21 cellular contexts compared by ENCODE assay signal in the genomic region with DNA sequence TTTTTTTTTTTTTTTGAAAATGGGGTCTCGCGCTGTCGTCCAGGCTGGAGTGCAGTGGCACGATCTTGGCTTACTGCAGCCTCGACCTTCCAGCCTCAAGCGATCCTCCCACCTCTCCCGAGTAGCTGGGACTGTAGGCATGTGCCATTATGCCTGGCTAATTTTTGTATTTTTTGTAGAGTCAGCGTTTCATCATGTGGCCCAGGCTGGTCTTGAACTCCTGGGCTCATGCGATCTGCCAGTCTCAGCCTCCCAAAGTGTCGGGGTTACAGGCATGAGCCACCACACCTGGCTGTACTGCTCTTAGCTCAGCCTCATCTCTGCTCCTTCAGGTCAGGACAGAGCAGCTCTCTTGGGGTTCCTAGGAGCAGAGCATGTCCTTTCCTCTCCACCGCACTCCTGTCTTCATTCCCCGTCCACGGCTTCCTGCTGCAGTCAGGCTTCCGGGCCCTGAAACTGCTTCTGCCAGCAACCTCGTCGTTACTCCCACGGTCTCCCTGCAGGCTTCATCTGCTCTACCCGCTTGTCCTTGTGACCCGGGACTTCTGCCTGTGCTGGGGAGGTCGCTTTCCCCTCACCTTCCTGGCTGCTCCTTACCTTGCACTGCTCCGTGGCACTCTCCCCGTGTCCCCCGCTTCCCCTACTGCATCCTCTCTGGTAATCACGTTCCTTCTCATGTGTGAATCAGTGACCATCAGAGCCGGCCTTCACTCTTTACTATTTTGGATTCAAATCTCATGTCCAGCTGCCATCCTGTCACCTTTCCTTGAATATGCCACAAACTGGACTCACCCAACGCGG. TPM values are rescaled to one million over a fixed set of nuclear protein-coding genes. Genes with fewer than 3 reads are reported as not detected.
DNase-seq lines count a peak whose midpoint lies in the region; ATAC-seq, FAIRE-seq and TF ChIP-seq lines count a peak whose summit lies in the region.
"Had no signal": no experiment of that assay in that cellular context is flagged by ENCODE, and none has a peak within 500 bp of the region (broad histone marks: within the 10 kb centered on the region; RNA-seq: fewer than 3 reads in every experiment).

No MANE protein-coding gene starts in this region.

- H3K27ac ChIP-seq in BLaER1 = no peak overlapping the region
- no peak overlapping the region for H3K27ac ChIP-seq in osteoblast (ENCODE audit: low read depth, low read length)
- H3K27ac ChIP-seq in endodermal cell (ENCODE audit: low read depth, low read length) = no peak overlapping the region
- H3K27ac ChIP-seq: SJCRH30 had no signal

- peak; percentile 57 for FAIRE-seq in HTR-8/SVneo (lab: Jason Lieb, UNC)
- FAIRE-seq: GM18507 had no signal

- H3K4me3 Mint-ChIP-seq in endothelial cell (ENCODE audit: unreplicated experiment) = peak overlapping the region; percentile 51
- H3K4me3 Mint-ChIP-seq in endodermal cell = no peak overlapping the region
- H3K4me3 Mint-ChIP-seq: CD4-positive, alpha-beta memory T cell; GM23338 had no signal

- DNase-seq in HTR-8/SVneo (ENCODE audit: insufficient read length, low spot score) = no peak
- no peak for DNase-seq in endothelial cell (ENCODE audit: low spot score)
- peak; percentile 8 for DNase-seq in osteoblast (ENCODE audit: insufficient read length, low spot score, missing footprints)
- no peak for DNase-seq in NCI-H2081 treated with DMSO at 0.1 percent for 48 hours (lab: John Stamatoyannopoulos, UW)
- no peak for DNase-seq in left lobe of liver (ENCODE audit: low spot score)
- DNase-seq in endodermal cell = no peak
- DNase-seq: CD4-positive, alpha-beta memory T cell; HCEC 1CT; KG1; NCI-H1092; NCI-H1436 treated with DMSO at 0.1 percent for 48 hours; NCI-H1930; NCI-H2227 treated with DMSO at 0.1 percent for 48 hours; NCI-H510A treated with DMSO at 0.1 percent for 48 hours; NCI-H82; SJCRH30 had no signal

- WGBS in endodermal cell (ENCODE audit: insufficient coverage in 1 of 2, insufficient read length in 1 of 2), 2 experiments = 93 to 94% methylated on average over 20 to 27 of the region's 27 CpGs

- no peak for TF ChIP-seq CTCF in endothelial cell (IDR thresholded peaks at IDR 0.05; ENCODE audit: unreplicated experiment)
- no peak for TF ChIP-seq CTCF in osteoblast (IDR thresholded peaks at IDR 0.05; ENCODE audit: extremely low read depth, low read depth, low read length)
- no peak for TF ChIP-seq CTCF in endodermal cell (conservative IDR thresholded peaks at IDR 0.05)

- H3K9me3 ChIP-seq in BLaER1 = no peaks in the 10 kb centered on the region
- no peaks in the 10 kb centered on the region for H3K9me3 ChIP-seq in osteoblast (ENCODE audit: low read depth, low read length)
- H3K9me3 ChIP-seq in endodermal cell (ENCODE audit: control insufficient read depth, low read length) = no peaks in the 10 kb centered on the region
- H3K9me3 ChIP-seq: SJCRH30 had no signal

- peaks cover 82% of the 10 kb centered on the region for H3K4me1 ChIP-seq in BLaER1
- no peaks in the 10 kb centered on the region for H3K4me1 ChIP-seq in osteoblast (ENCODE audit: insufficient read depth, low read length)
- peaks cover 4% of the 10 kb centered on the region for H3K4me1 ChIP-seq in endodermal cell (ENCODE audit: control insufficient read depth, insufficient read depth, low read length)
- H3K4me1 ChIP-seq: SJCRH30 had no signal

- no peaks in the 10 kb centered on the region for H3K4me1 Mint-ChIP-seq in endothelial cell (ENCODE audit: unreplicated experiment)
- H3K4me1 Mint-ChIP-seq in endodermal cell = no peaks in the 10 kb centered on the region
- H3K4me1 Mint-ChIP-seq: GM23338 had no signal

- H4K20me1 ChIP-seq in BLaER1 = peaks cover 85% of the 10 kb centered on the region
- peaks cover 7% of the 10 kb centered on the region for H4K20me1 ChIP-seq in osteoblast (ENCODE audit: insufficient read depth, low read length)

- ATAC-seq in HG03196 (IDR thresholded peaks at IDR 0.05; ENCODE audit: unreplicated experiment) = no peak
- no peak for ATAC-seq in left lobe of liver
- ATAC-seq: GM23338, Panc1 had no signal

- H3K27me3 Mint-ChIP-seq in endothelial cell (ENCODE audit: unreplicated experiment) = peaks cover 4% of the 10 kb centered on the region
- H3K27me3 Mint-ChIP-seq in endodermal cell (ENCODE audit: insufficient read depth) = no peaks in the 10 kb centered on the region
- H3K27me3 Mint-ChIP-seq: CD4-positive, alpha-beta memory T cell had no signal

- no peak overlapping the region for H2AFZ ChIP-seq in osteoblast (ENCODE audit: low read length)
- H2AFZ ChIP-seq: GM23338 had no signal

- H3K4me3 ChIP-seq in BLaER1 = no peak overlapping the region
- no peak overlapping the region for H3K4me3 ChIP-seq in osteoblast (ENCODE audit: insufficient read depth, low read length)
- no peak overlapping the region for H3K4me3 ChIP-seq in endodermal cell (ENCODE audit: low read length)
- H3K4me3 ChIP-seq: GM23338, SJCRH30 had no signal

- H3K36me3 Mint-ChIP-seq in endothelial cell (ENCODE audit: low read depth, unreplicated experiment) (peaks cover 44% of the 10 kb centered on the region), endodermal cell (ENCODE audit: low read depth) (peaks cover 64% of the 10 kb centered on the region)

- H3K4me2 ChIP-seq in BLaER1 (peak overlapping the region; percentile 69), osteoblast (ENCODE audit: insufficient read depth, low read length) (no peak overlapping the region)
- H3K4me2 ChIP-seq: GM23338 had no signal

- H3K79me2 ChIP-seq in osteoblast (ENCODE audit: insufficient read depth, low read length) = no peaks in the 10 kb centered on the region

- H3K9me3 Mint-ChIP-seq in endothelial cell (ENCODE audit: unreplicated experiment) = no peaks in the 10 kb centered on the region
- no peaks in the 10 kb centered on the region for H3K9me3 Mint-ChIP-seq in endodermal cell
- H3K9me3 Mint-ChIP-seq: CD4-positive, alpha-beta memory T cell; GM23338 had no signal

- H3K27ac Mint-ChIP-seq in endothelial cell (ENCODE audit: unreplicated experiment) (no peak overlapping the region), endodermal cell (no peak overlapping the region)
- H3K27ac Mint-ChIP-seq: GM23338 had no signal

- H3K27me3 ChIP-seq in BLaER1 (no peaks in the 10 kb centered on the region), osteoblast (ENCODE audit: insufficient read depth, low read length) (no peaks in the 10 kb centered on the region), endodermal cell (ENCODE audit: control insufficient read depth, insufficient read depth, low read length, poor library complexity, severe bottlenecking) (no peaks in the 10 kb centered on the region)
- H3K27me3 ChIP-seq: SJCRH30 had no signal

- 0 out of 2 replicates have a peak overlapping the region, but pooled peaks have one; percentile 16 for H3K9ac ChIP-seq in BLaER1
- H3K9ac ChIP-seq in endodermal cell (ENCODE audit: extremely low read depth, low read length, poor library complexity, severe bottlenecking) = no peak overlapping the region

- H3K36me3 ChIP-seq in BLaER1 (peaks cover 88% of the 10 kb centered on the region), osteoblast (ENCODE audit: insufficient read depth, low read length) (peaks cover 49% of the 10 kb centered on the region), endodermal cell (ENCODE audit: control insufficient read depth, insufficient read depth, low read length) (peaks cover 83% of the 10 kb centered on the region)
- H3K36me3 ChIP-seq: SJCRH30 had no signal

RNA-seq across cellular contexts. Expression of a gene that starts 38.0 kb away (rescaled TPM):
- total RNA-seq in endothelial cell (ENCODE audit: unreplicated experiment) = 42.8 TPM
- total RNA-seq in osteoblast = 35.4 and 36.9 TPM in 2 replicates
- 27.7 TPM for total RNA-seq in left lobe of liver
- total RNA-seq in endodermal cell = 10 to 100 TPM; 63.9 to 68.5 TPM
- 41.9 TPM for polyA plus RNA-seq in endodermal cell (2013, experiment 1 of 2)
- polyA plus RNA-seq in endodermal cell (2013, experiment 2 of 2) = 41.1 TPM

RNA-seq across cellular contexts. Expression of a gene that starts 38.1 kb away (rescaled TPM):
- 20.0 TPM for total RNA-seq in endothelial cell (ENCODE audit: unreplicated experiment)
- total RNA-seq in osteoblast = 12.1 and 12.3 TPM in 2 replicates
- total RNA-seq in left lobe of liver = 5.8 TPM
- 10 to 100 TPM; 22.5 to 26.0 TPM for total RNA-seq in endodermal cell
- polyA plus RNA-seq in endodermal cell (2013, experiment 1 of 2) = 20.1 TPM
- 19.2 TPM for polyA plus RNA-seq in endodermal cell (2013, experiment 2 of 2)
